In the genomic region with DNA sequence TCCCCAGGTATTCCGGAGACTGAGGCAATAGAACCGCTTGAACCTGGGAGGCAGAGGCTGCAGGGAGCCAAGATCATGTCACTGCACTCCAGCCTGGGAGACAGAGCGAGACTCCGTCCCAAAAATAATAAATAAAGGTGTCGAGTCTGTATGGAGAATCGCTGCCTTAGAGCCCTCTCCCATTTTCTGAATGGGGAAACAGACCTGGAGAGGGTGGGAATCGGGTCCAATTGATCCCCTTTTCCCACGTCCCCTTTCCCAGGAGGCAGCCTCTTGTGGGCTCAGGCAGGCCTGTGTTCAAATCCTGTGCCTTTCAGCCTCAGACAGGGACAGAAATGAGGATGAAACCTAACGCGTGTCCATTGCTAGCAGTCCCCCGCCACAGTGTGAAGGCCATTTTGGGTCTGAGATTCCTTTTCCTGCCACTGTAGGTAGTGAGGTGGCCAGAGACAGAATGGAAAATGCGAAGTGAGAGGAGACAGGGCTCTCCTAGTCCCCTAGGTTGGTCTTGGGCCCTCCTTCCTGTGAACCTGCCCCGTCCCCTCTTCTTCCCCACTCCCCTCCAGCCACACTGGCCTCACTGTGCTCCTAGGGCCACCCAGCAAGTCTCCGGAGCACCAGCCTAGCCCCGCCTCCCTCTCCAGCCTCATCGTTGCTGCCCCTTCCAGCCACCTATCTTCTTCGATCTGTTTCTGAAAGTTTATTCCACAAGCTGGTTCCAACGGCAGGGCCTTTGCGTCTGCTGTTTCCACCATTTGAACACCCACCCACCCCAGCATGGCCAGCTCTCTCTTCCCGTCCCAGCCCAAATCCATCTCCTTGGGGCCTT, we compare ENCODE assay signal across 12 cellular contexts. TPM values are rescaled to one million over a fixed set of nuclear protein-coding genes. Genes with fewer than 3 reads are reported as not detected.
DNase-seq lines count a peak whose midpoint lies in the region; ATAC-seq and TF ChIP-seq lines count a peak whose summit lies in the region.
"Had no signal": no experiment of that assay in that cellular context is flagged by ENCODE, and none has a peak within 500 bp of the region (broad histone marks: within the 10 kb centered on the region; RNA-seq: fewer than 3 reads in every experiment).

No MANE protein-coding gene starts in this region.

- H3K36me3 ChIP-seq in esophagus squamous epithelium: peaks cover 8 to 18% (median 9%) of the 10 kb centered on the region in 3 donors

- CTCF ChIA-PET in activated CD4-positive, alpha-beta T cell treated with anti-CD3 and anti-CD28 coated beads, Interleukin-2, amount 10 ng/mL, durations not matched to agents 7 days and 5 days (lab: Charles Lee): no interaction called here

- no peak for ATAC-seq in T-helper 17 cell
- ATAC-seq in stimulated activated effector memory CD8-positive, alpha-beta T cell treated with anti-CD3 and anti-CD28 coated beads, Interleukin-12 subunit alpha, Interleukin-12 subunit beta, amount 100 ng/mL, for 72 hours: no peak

- H3K4me3 Mint-ChIP-seq in activated CD4-positive, alpha-beta T cell treated with anti-CD3 and anti-CD28 coated beads, Interleukin-2, amount 10 ng/mL, durations not matched to agents 7 days and 5 days: no peak overlapping the region
- H3K4me3 Mint-ChIP-seq in T-helper 17 cell: peak overlapping the region; percentile 61
- H3K4me3 Mint-ChIP-seq in stimulated activated effector memory CD8-positive, alpha-beta T cell treated with anti-CD3 and anti-CD28 coated beads, Interleukin-12 subunit alpha, Interleukin-12 subunit beta, amount 100 ng/mL, for 72 hours: no peak overlapping the region

- H3K27ac Mint-ChIP-seq in activated CD4-positive, alpha-beta T cell treated with anti-CD3 and anti-CD28 coated beads, Interleukin-2, amount 10 ng/mL, durations not matched to agents 7 days and 5 days: peak overlapping the region; percentile 5
- peak overlapping the region; percentile 61 for H3K27ac Mint-ChIP-seq in T-helper 17 cell
- H3K27ac Mint-ChIP-seq in stimulated activated effector memory CD8-positive, alpha-beta T cell treated with anti-CD3 and anti-CD28 coated beads, Interleukin-12 subunit alpha, Interleukin-12 subunit beta, amount 100 ng/mL, for 72 hours: peak overlapping the region; percentile 44

- H3K27ac ChIP-seq in esophagus squamous epithelium: peak overlapping the region in 3 of 4 donors; percentile 27 to 56 (median 36)

- no peaks in the 10 kb centered on the region for H3K27me3 Mint-ChIP-seq in activated CD4-positive, alpha-beta T cell treated with anti-CD3 and anti-CD28 coated beads, Interleukin-2, amount 10 ng/mL, durations not matched to agents 7 days and 5 days
- H3K27me3 Mint-ChIP-seq in T-helper 17 cell: no peaks in the 10 kb centered on the region

- H3K9me3 Mint-ChIP-seq in activated CD4-positive, alpha-beta T cell treated with anti-CD3 and anti-CD28 coated beads, Interleukin-2, amount 10 ng/mL, durations not matched to agents 7 days and 5 days: no peaks in the 10 kb centered on the region
- H3K9me3 Mint-ChIP-seq in stimulated activated effector memory CD8-positive, alpha-beta T cell treated with anti-CD3 and anti-CD28 coated beads, Interleukin-12 subunit alpha, Interleukin-12 subunit beta, amount 100 ng/mL, for 72 hours: no peaks in the 10 kb centered on the region

- no peak overlapping the region for H3K4me3 ChIP-seq in esophagus squamous epithelium
- H3K4me3 ChIP-seq: spleen had no signal

- DNase-seq in activated CD4-positive, alpha-beta T cell treated with anti-CD3 and anti-CD28 coated beads, Interleukin-2, amount 10 ng/mL, durations not matched to agents 7 days and 5 days: no peak
- DNase-seq in activated CD4-positive, alpha-beta T cell treated with anti-CD3 and anti-CD28 coated beads, Interleukin-2, amount 50 U/mL, for 1 hour: no peak
- DNase-seq in T-helper 17 cell (no peak), esophagus squamous epithelium (lab: John Stamatoyannopoulos, UW) (no peak), GDM1 (lab: John Stamatoyannopoulos, UW) (no peak), T-helper 1 cell (no peak), NCI-H1105 (lab: John Stamatoyannopoulos, UW) (no peak)
- no peak for DNase-seq in stimulated activated effector memory CD8-positive, alpha-beta T cell treated with anti-CD3 and anti-CD28 coated beads, Interleukin-12 subunit alpha, Interleukin-12 subunit beta, amount 100 ng/mL, for 72 hours (ENCODE audit: low spot score in 2 of 2)
- DNase-seq: amniotic stem cell, KBM-7, RPMI8226, spleen had no signal

- H3K4me1 ChIP-seq in esophagus squamous epithelium: peaks cover 25 to 73% (median 40%) of the 10 kb centered on the region in 3 donors

- TF ChIP-seq CTCF in esophagus squamous epithelium (IDR thresholded peaks at IDR 0.05): no peak

- no peak for TF ChIP-seq POLR2A in esophagus squamous epithelium (IDR thresholded peaks at IDR 0.05)

- no peaks in the 10 kb centered on the region for H3K27me3 ChIP-seq in esophagus squamous epithelium
- H3K27me3 ChIP-seq: spleen had no signal

- intact Hi-C loops in esophagus squamous epithelium (cut with DNase I): no loop called here

- no peaks in the 10 kb centered on the region for H3K9me3 ChIP-seq in T-helper 17 cell (ENCODE audit: control insufficient read depth, low read length, poor library complexity, severe bottlenecking)
- no peaks in the 10 kb centered on the region for H3K9me3 ChIP-seq in esophagus squamous epithelium
- H3K9me3 ChIP-seq: spleen had no signal

- H3K4me1 Mint-ChIP-seq in activated CD4-positive, alpha-beta T cell treated with anti-CD3 and anti-CD28 coated beads, Interleukin-2, amount 10 ng/mL, durations not matched to agents 7 days and 5 days: peaks cover 35% of the 10 kb centered on the region
- H3K4me1 Mint-ChIP-seq in T-helper 17 cell: peaks cover 32% of the 10 kb centered on the region
- H3K4me1 Mint-ChIP-seq in stimulated activated effector memory CD8-positive, alpha-beta T cell treated with anti-CD3 and anti-CD28 coated beads, Interleukin-12 subunit alpha, Interleukin-12 subunit beta, amount 100 ng/mL, for 72 hours: peaks cover 43% of the 10 kb centered on the region

- peaks cover 14% of the 10 kb centered on the region for H3K36me3 Mint-ChIP-seq in activated CD4-positive, alpha-beta T cell treated with anti-CD3 and anti-CD28 coated beads, Interleukin-2, amount 10 ng/mL, durations not matched to agents 7 days and 5 days (ENCODE audit: low read depth)
- H3K36me3 Mint-ChIP-seq in T-helper 17 cell (ENCODE audit: low read depth): peaks cover 2% of the 10 kb centered on the region
- H3K36me3 Mint-ChIP-seq in stimulated activated effector memory CD8-positive, alpha-beta T cell treated with anti-CD3 and anti-CD28 coated beads, Interleukin-12 subunit alpha, Interleukin-12 subunit beta, amount 100 ng/mL, for 72 hours: peaks cover 58% of the 10 kb centered on the region

- 41 to 61% methylated on average over 13 to 17 of the region's 20 CpGs for WGBS in esophagus squamous epithelium, 2 donors

- POLR2A ChIA-PET in activated CD4-positive, alpha-beta T cell treated with anti-CD3 and anti-CD28 coated beads, Interleukin-2, amount 10 ng/mL, durations not matched to agents 7 days and 5 days (lab: Charles Lee): no interaction called here

RNA-seq across cellular contexts. Expression of a gene that starts 2.7 kb away (rescaled TPM):
- total RNA-seq in activated CD4-positive, alpha-beta T cell treated with anti-CD3 and anti-CD28 coated beads, Interleukin-2, amount 10 ng/mL, durations not matched to agents 7 days and 5 days: 10 to 100 TPM; 83.4 to 97.7 TPM
- total RNA-seq in T-helper 17 cell: 10 to 100 TPM; 70.3 to 71.2 TPM
- 10 to 100 TPM; 23.3 to 33.0 (median 28.0) TPM for total RNA-seq in esophagus squamous epithelium

RNA-seq across cellular contexts. Expression of a gene that starts 23.0 kb away (rescaled TPM):
- under 1 TPM; 0.45 to 0.71 TPM for total RNA-seq in activated CD4-positive, alpha-beta T cell treated with anti-CD3 and anti-CD28 coated beads, Interleukin-2, amount 10 ng/mL, durations not matched to agents 7 days and 5 days
- total RNA-seq in T-helper 17 cell (1 to 10 TPM; 3.9 to 4.5 TPM), esophagus squamous epithelium (under 1 TPM in 1 of 4 donors, not detected in 3; 0.76 TPM)

RNA-seq across cellular contexts. Expression of a gene that starts 31.8 kb away (rescaled TPM):
- 10 to 100 TPM; 84.3 to 91.9 TPM for total RNA-seq in activated CD4-positive, alpha-beta T cell treated with anti-CD3 and anti-CD28 coated beads, Interleukin-2, amount 10 ng/mL, durations not matched to agents 7 days and 5 days
- total RNA-seq in T-helper 17 cell: 10 to 100 TPM; 44.8 to 80.7 TPM
- total RNA-seq in esophagus squamous epithelium: 10 to 100 TPM; 49.5 to 81.6 (median 71.7) TPM

Comparison
In these comparisons a context has a peak if more than half of its experiments do, and no peak if none do; other contexts are left out.
1. H3K27ac Mint-ChIP-seq: peak in every context shown above with its lines; median percentile 61 in T-helper 17 cell; 44 in stimulated activated effector memory CD8-positive, alpha-beta T cell treated with anti-CD3 and anti-CD28 coated beads, Interleukin-12 subunit alpha, Interleukin-12 subunit beta, amount 100 ng/mL, for 72 hours; 5 in activated CD4-positive, alpha-beta T cell treated with anti-CD3 and anti-CD28 coated beads, Interleukin-2, amount 10 ng/mL, durations not matched to agents 7 days and 5 days.